Comparison of ENCODE assay signal across 25 cellular contexts in genomic region chr2:13572466-13572865, GRCh38.
"Had no signal": no experiment of that assay in that cellular context is flagged by ENCODE, and none has a peak within 500 bp of the region (broad histone marks: within the 10 kb centered on the region; RNA-seq: fewer than 3 reads in every experiment).

No MANE protein-coding gene starts in this region.

- ATAC-seq: activated CD8-positive, alpha-beta T cell treated with anti-CD3 and anti-CD28 coated beads for 36 hours; activated T-helper 17 cell treated with anti-CD3 and anti-CD28 coated beads, Interleukin-2, amount 50 U/mL, for 72 hours; left lobe of liver; stimulated activated naive CD8-positive, alpha-beta T cell treated with anti-CD3 and anti-CD28 coated beads, Interleukin-15, amount 100 ng/mL, for 72 hours; T-cell had no signal

- H3K4me1 Mint-ChIP-seq: activated CD4-positive, alpha-beta T cell treated with anti-CD3 and anti-CD28 coated beads, Interleukin-2, amount 10 ng/mL, durations not matched to agents 24 days and 14 days; activated naive CD8-positive, alpha-beta T cell treated with anti-CD3 and anti-CD28 coated beads for 36 hours; activated T-helper 17 cell treated with anti-CD3 and anti-CD28 coated beads, Interleukin-2, amount 50 U/mL, for 72 hours; brain; mesothelial cell of epicardium; nephron; stimulated activated naive CD8-positive, alpha-beta T cell treated with anti-CD3 and anti-CD28 coated beads, Interleukin-15, amount 100 ng/mL, for 72 hours; T-cell had no signal

- DNase-seq: activated CD4-positive, alpha-beta T cell treated with anti-CD3 and anti-CD28 coated beads, Interleukin-2, amount 10 ng/mL, durations not matched to agents 24 days and 14 days; activated CD8-positive, alpha-beta T cell treated with anti-CD3 and anti-CD28 coated beads for 36 hours; activated naive CD4-positive, alpha-beta T cell; activated naive CD8-positive, alpha-beta T cell treated with anti-CD3 and anti-CD28 coated beads for 36 hours; activated T-cell treated with anti-CD3 and anti-CD28 coated beads, Interleukin-2, amount 50 U/mL, for 1 hour; amniotic stem cell; caudate nucleus; dorsolateral prefrontal cortex; kidney; stimulated activated CD4-positive, alpha-beta T cell treated with anti-CD3 and anti-CD28 coated beads, Interleukin-15, amount 100 ng/mL, for 24 hours; stimulated activated CD4-positive, alpha-beta T cell treated with anti-CD3 and anti-CD28 coated beads, Interleukin-4, amount 100 ng/mL, for 1 hour; stimulated activated naive CD8-positive, alpha-beta T cell treated with anti-CD3 and anti-CD28 coated beads, Interleukin-15, amount 100 ng/mL, for 72 hours; T-cell; transverse colon had no signal

- H3K4me3 ChIP-seq: dorsolateral prefrontal cortex, lung, right atrium auricular region, skin epidermis, suprapubic skin, transverse colon had no signal

- H3K36me3 ChIP-seq: right atrium auricular region, suprapubic skin, transverse colon had no signal

- H3K4me1 ChIP-seq: right atrium auricular region, suprapubic skin, transverse colon had no signal

- H3K36me3 Mint-ChIP-seq: activated naive CD8-positive, alpha-beta T cell treated with anti-CD3 and anti-CD28 coated beads for 36 hours; brain; mesothelial cell of epicardium; T-cell had no signal

- H3K27me3 ChIP-seq: dorsolateral prefrontal cortex, right atrium auricular region, suprapubic skin, transverse colon had no signal

- H3K27me3 Mint-ChIP-seq: activated CD4-positive, alpha-beta T cell treated with anti-CD3 and anti-CD28 coated beads, Interleukin-2, amount 10 ng/mL, durations not matched to agents 24 days and 14 days; activated CD8-positive, alpha-beta T cell treated with anti-CD3 and anti-CD28 coated beads for 36 hours; activated naive CD8-positive, alpha-beta T cell treated with anti-CD3 and anti-CD28 coated beads for 36 hours; activated T-helper 17 cell treated with anti-CD3 and anti-CD28 coated beads, Interleukin-2, amount 50 U/mL, for 72 hours; brain; progenitor cell of endocrine pancreas; stimulated activated naive CD8-positive, alpha-beta T cell treated with anti-CD3 and anti-CD28 coated beads, Interleukin-15, amount 100 ng/mL, for 72 hours; T-cell had no signal

- H3K27ac ChIP-seq: dorsolateral prefrontal cortex, epithelial cell of prostate, right atrium auricular region, skin epidermis, suprapubic skin, transverse colon had no signal

- H3K9me3 ChIP-seq: right atrium auricular region, suprapubic skin had no signal

- H3K9me3 Mint-ChIP-seq: activated CD4-positive, alpha-beta T cell treated with anti-CD3 and anti-CD28 coated beads, Interleukin-2, amount 10 ng/mL, durations not matched to agents 24 days and 14 days; activated CD8-positive, alpha-beta T cell treated with anti-CD3 and anti-CD28 coated beads for 36 hours; activated naive CD8-positive, alpha-beta T cell treated with anti-CD3 and anti-CD28 coated beads for 36 hours; activated T-helper 17 cell treated with anti-CD3 and anti-CD28 coated beads, Interleukin-2, amount 50 U/mL, for 72 hours; brain; mesothelial cell of epicardium; nephron; stimulated activated naive CD8-positive, alpha-beta T cell treated with anti-CD3 and anti-CD28 coated beads, Interleukin-15, amount 100 ng/mL, for 72 hours had no signal

- H3K4me3 Mint-ChIP-seq: activated CD4-positive, alpha-beta T cell treated with anti-CD3 and anti-CD28 coated beads, Interleukin-2, amount 10 ng/mL, durations not matched to agents 24 days and 14 days; activated CD8-positive, alpha-beta T cell treated with anti-CD3 and anti-CD28 coated beads for 36 hours; activated naive CD8-positive, alpha-beta T cell treated with anti-CD3 and anti-CD28 coated beads for 36 hours; activated T-helper 17 cell treated with anti-CD3 and anti-CD28 coated beads, Interleukin-2, amount 50 U/mL, for 72 hours; brain; mesothelial cell of epicardium; nephron; stimulated activated naive CD8-positive, alpha-beta T cell treated with anti-CD3 and anti-CD28 coated beads, Interleukin-15, amount 100 ng/mL, for 72 hours; T-cell had no signal

- H3K27ac Mint-ChIP-seq: activated CD4-positive, alpha-beta T cell treated with anti-CD3 and anti-CD28 coated beads, Interleukin-2, amount 10 ng/mL, durations not matched to agents 24 days and 14 days; activated CD8-positive, alpha-beta T cell treated with anti-CD3 and anti-CD28 coated beads for 36 hours; activated naive CD8-positive, alpha-beta T cell treated with anti-CD3 and anti-CD28 coated beads for 36 hours; activated T-helper 17 cell treated with anti-CD3 and anti-CD28 coated beads, Interleukin-2, amount 50 U/mL, for 72 hours; brain; mesothelial cell of epicardium; nephron; progenitor cell of endocrine pancreas; stimulated activated naive CD8-positive, alpha-beta T cell treated with anti-CD3 and anti-CD28 coated beads, Interleukin-15, amount 100 ng/mL, for 72 hours; T-cell had no signal
